In genomic region chr4:1855334-1856070, GRCh38 we compare ENCODE assay signal across 2 cellular contexts.
A peak's percentile ranks its signal among the peaks of the same experiment; 100 is the strongest.
TF ChIP-seq lines count a peak whose summit lies in the region.

No MANE protein-coding gene starts in this region.

TF ChIP-seq in HEK293, 187 proteins besides CTCF, POLR2A, EP300 and RAD21 (continues in another document):
- TF ChIP-seq ZNF692 (tag by site-specific recombination; IDR thresholded peaks at IDR 0.05) (no peak), ZNF221 (tag by site-specific recombination; IDR thresholded peaks at IDR 0.05; ENCODE audit: borderline replicate concordance) (no peak), ZNF48 (tag by site-specific recombination; IDR thresholded peaks at IDR 0.05) (no peak), ZNF426 (tag by site-specific recombination; IDR thresholded peaks at IDR 0.05) (no peak), ZNF626 (tag by site-specific recombination; IDR thresholded peaks at IDR 0.05) (no peak), ZSCAN30 (tag by site-specific recombination; IDR thresholded peaks at IDR 0.05) (no peak), ZNF488 (tag by site-specific recombination; IDR thresholded peaks at IDR 0.05) (no peak), KLF10 (tag by site-specific recombination; IDR thresholded peaks at IDR 0.05) (no peak), ZNF138 (tag by site-specific recombination; IDR thresholded peaks at IDR 0.05; ENCODE audit: borderline replicate concordance) (no peak), PRDM1 (tag by site-specific recombination; IDR thresholded peaks at IDR 0.05) (no peak), ZNF239 (tag by site-specific recombination; IDR thresholded peaks at IDR 0.05) (no peak), MZF1 (tag by site-specific recombination; IDR thresholded peaks at IDR 0.05; ENCODE audit: borderline replicate concordance) (no peak), ZNF214 (tag by site-specific recombination; IDR thresholded peaks at IDR 0.05; ENCODE audit: borderline replicate concordance) (no peak), ZNF169 (tag by site-specific recombination; IDR thresholded peaks at IDR 0.05) (no peak), YY1 (tag by site-specific recombination; IDR thresholded peaks at IDR 0.05) (no peak), ZNF596 (tag by site-specific recombination; IDR thresholded peaks at IDR 0.05) (no peak), OVOL3 (tag by site-specific recombination; IDR thresholded peaks at IDR 0.05) (no peak), ZNF558 (tag by site-specific recombination; IDR thresholded peaks at IDR 0.05) (no peak), PBX3 (CRISPR knock-in tag; IDR thresholded peaks at IDR 0.05) (no peak), KLF1 (tag by site-specific recombination; IDR thresholded peaks at IDR 0.05) (no peak), HOXD13 (CRISPR knock-in tag; IDR thresholded peaks at IDR 0.05; ENCODE audit: borderline replicate concordance) (no peak), ZNF555 (tag by site-specific recombination; conservative IDR thresholded peaks at IDR 0.05) (no peak), ZNF747 (tag by site-specific recombination; IDR thresholded peaks at IDR 0.05) (no peak), ZNF449 (tag by site-specific recombination; IDR thresholded peaks at IDR 0.05) (no peak), ZNF768 (tag by site-specific recombination; IDR thresholded peaks at IDR 0.05) (no peak), ZBTB26 (tag by site-specific recombination; optimal IDR thresholded peaks at IDR 0.05) (peak; percentile 53), ZNF211 (tag by site-specific recombination; IDR thresholded peaks at IDR 0.05; ENCODE audit: low read depth) (no peak), BCL6B (tag by site-specific recombination; IDR thresholded peaks at IDR 0.05) (no peak), ZNF549 (tag by site-specific recombination; IDR thresholded peaks at IDR 0.05) (no peak), ZNF670 (tag by site-specific recombination; IDR thresholded peaks at IDR 0.05; ENCODE audit: low read depth) (no peak), ZBTB8A (tag by site-specific recombination; IDR thresholded peaks at IDR 0.05) (peak; percentile 10)

TF ChIP-seq in HepG2, 621 proteins besides CTCF, POLR2A, EP300 and RAD21 (continues in another document):
- 0 out of 2 replicates have a peak, but pooled peaks have one; percentile 10 for TF ChIP-seq SALL1 (CRISPR knock-in tag; IDR thresholded peaks at IDR 0.05)
- TF ChIP-seq RBM39 (IDR thresholded peaks at IDR 0.05; ENCODE audit: low read depth, low read length, poor library complexity, severe bottlenecking): peak; percentile 42
- 0 out of 2 replicates have a peak, but pooled peaks have one; percentile 11 for TF ChIP-seq ZSCAN21 (CRISPR knock-in tag; IDR thresholded peaks at IDR 0.05; ENCODE audit: borderline replicate concordance)
- TF ChIP-seq HOXD1 (CRISPR knock-in tag; IDR thresholded peaks at IDR 0.05): 0 out of 2 replicates have a peak, but pooled peaks have one; percentile 12
- no peak for TF ChIP-seq JARID2 (CRISPR knock-in tag; IDR thresholded peaks at IDR 0.05; ENCODE audit: insufficient replicate concordance)
- no peak for TF ChIP-seq ZNF513 (CRISPR knock-in tag; conservative IDR thresholded peaks at IDR 0.05)
- 0 out of 2 replicates have a peak, but pooled peaks have one; percentile 2 for TF ChIP-seq RFXAP (CRISPR knock-in tag; IDR thresholded peaks at IDR 0.05; ENCODE audit: borderline replicate concordance)
- 0 out of 2 replicates have a peak, but pooled peaks have one; percentile 47 for TF ChIP-seq ZNF841 (CRISPR knock-in tag; IDR thresholded peaks at IDR 0.05; ENCODE audit: borderline replicate concordance)
- TF ChIP-seq ZNF142 (CRISPR knock-in tag; IDR thresholded peaks at IDR 0.05): peak; percentile 99
- 0 out of 2 replicates have a peak, but pooled peaks have one; percentile 41 for TF ChIP-seq RNF2 (conservative IDR thresholded peaks at IDR 0.05; ENCODE audit: low read depth)
- peak; percentile 7; the same call in 1 of the 2 replicates for TF ChIP-seq MEIS1 (CRISPR knock-in tag; IDR thresholded peaks at IDR 0.05; ENCODE audit: borderline replicate concordance)
- TF ChIP-seq ZNF703 (CRISPR knock-in tag; IDR thresholded peaks at IDR 0.05; ENCODE audit: borderline replicate concordance): 0 out of 2 replicates have a peak, but pooled peaks have one; percentile 11
- peak; percentile 50 for TF ChIP-seq ZNF407 (CRISPR knock-in tag; IDR thresholded peaks at IDR 0.05; ENCODE audit: not compliant biosample characterization)
- TF ChIP-seq GTF3A (CRISPR knock-in tag; conservative IDR thresholded peaks at IDR 0.05): no peak
- peak; percentile 47; the same call in 1 of the 2 replicates for TF ChIP-seq CREBL2 (CRISPR knock-in tag; IDR thresholded peaks at IDR 0.05; ENCODE audit: borderline replicate concordance)
- 0 out of 2 replicates have a peak, but pooled peaks have one; percentile 39 for TF ChIP-seq ZNF225 (CRISPR knock-in tag; IDR thresholded peaks at IDR 0.05)
- TF ChIP-seq ZNF33B (CRISPR knock-in tag; IDR thresholded peaks at IDR 0.05): 0 out of 2 replicates have a peak, but pooled peaks have one; percentile 3
- no peak for TF ChIP-seq MIER3 (CRISPR knock-in tag; IDR thresholded peaks at IDR 0.05; ENCODE audit: borderline replicate concordance)
- peak; percentile 54 for TF ChIP-seq AGO2 (optimal IDR thresholded peaks at IDR 0.05; ENCODE audit: low read depth, low read length)
- peak; percentile 68 for TF ChIP-seq YY1 (IDR thresholded peaks at IDR 0.05; ENCODE audit: insufficient read depth, insufficient replicate concordance, low read depth, low read length)
- TF ChIP-seq SP140L (CRISPR knock-in tag; IDR thresholded peaks at IDR 0.05; ENCODE audit: borderline replicate concordance): no peak
- 0 out of 2 replicates have a peak, but pooled peaks have one; percentile 36 for TF ChIP-seq MXD3 (CRISPR knock-in tag; IDR thresholded peaks at IDR 0.05)
- 0 out of 2 replicates have a peak, but pooled peaks have one; percentile 50 for TF ChIP-seq ZBTB7A (CRISPR knock-in tag; IDR thresholded peaks at IDR 0.05)
- peak; percentile 11 for TF ChIP-seq IKZF4 (CRISPR knock-in tag; IDR thresholded peaks at IDR 0.05; ENCODE audit: borderline replicate concordance, low read depth, not compliant biosample characterization)
- TF ChIP-seq TAF1 (CRISPR knock-in tag; IDR thresholded peaks at IDR 0.05): no peak
- TF ChIP-seq ZNF501 (CRISPR knock-in tag; IDR thresholded peaks at IDR 0.05): peak; percentile 27; the same call in 1 of the 2 replicates
- peak; percentile 23; the same call in 1 of the 2 replicates for TF ChIP-seq ZNF784 (CRISPR knock-in tag; IDR thresholded peaks at IDR 0.05; ENCODE audit: borderline replicate concordance)
- TF ChIP-seq ZNF546 (CRISPR knock-in tag; conservative IDR thresholded peaks at IDR 0.05): peak; percentile 13; the same call in 1 of the 2 replicates
- TF ChIP-seq ZNF709 (CRISPR knock-in tag; IDR thresholded peaks at IDR 0.05): 0 out of 2 replicates have a peak, but pooled peaks have one; percentile 7
